Comparison of ENCODE assay signal across 8 cellular contexts in genomic region chr1:103525607-103526507, GRCh38. TPM values are rescaled to one million over a fixed set of nuclear protein-coding genes. Genes with fewer than 3 reads are reported as not detected.
DNase-seq lines count a peak whose midpoint lies in the region; ATAC-seq and TF ChIP-seq lines count a peak whose summit lies in the region.

RNPC3 (plus strand) TSS chr1:103525699; CDS start chr1:103526071, 372 bp downstream.

- H3K9ac ChIP-seq in HUES64 (ENCODE audit: low read depth, low read length) (peak within 1 kb of the TSS; percentile 97), OCI-LY1 (ENCODE audit: low read length) (peak within 1 kb of the TSS; percentile 92)

- intact Hi-C loops in Calu3 (cut with micrococcal nuclease; ENCODE audit: unreplicated experiment), result no loop called here

- no peaks in the 10 kb centered on the region for H4K20me1 ChIP-seq in OCI-LY1 (ENCODE audit: insufficient read depth, low read length)

- CTCF ChIA-PET in Calu3 (lab: Charles Lee), result interaction anchor here (0.7 kb wide), 1 partner anchor 125 kb away, joined by 5 read pairs; no protein-coding TSS in a partner anchor

- H3K9me3 Mint-ChIP-seq in Calu3 (ENCODE audit: low read depth, unreplicated experiment), result no peaks in the 10 kb centered on the region

- DNase-seq in Calu3 (peak; percentile 69), epidermal melanocyte (ENCODE audit: insufficient read length, low spot score) (peak; percentile 43), middle frontal gyrus (ENCODE audit: extremely low spot score, low spot score) (peak; percentile 73)
- DNase-seq in activated CD8-positive, alpha-beta memory T cell treated with anti-CD3 and anti-CD28 coated beads, Interleukin-2, amount 50 U/mL, for 48 hours, result peak; percentile 95
- DNase-seq in stimulated activated CD8-positive, alpha-beta memory T cell treated with anti-CD3 and anti-CD28 coated beads, Interleukin-2, amount 100 ng/mL, for 48 hours (ENCODE audit: low read depth in 2 of 2), result peak; percentile 71 to 80

- ATAC-seq in GM21447 (IDR thresholded peaks at IDR 0.05; ENCODE audit: unreplicated experiment), result peak; percentile 88

- H3F3A ChIP-seq in OCI-LY1 (ENCODE audit: insufficient read depth, low read length), result no peaks in the 10 kb centered on the region

- under 1% methylated on average over 58 of the region's 62 CpGs for WGBS in HUES64

- H3K4me2 ChIP-seq in OCI-LY1 (ENCODE audit: low read length), result peak within 1 kb of the TSS; percentile 85

- H3K4me3 ChIP-seq in HUES64 (ENCODE audit: low read length) (peak within 1 kb of the TSS; percentile 94), OCI-LY1 (ENCODE audit: low read depth, low read length, poor library complexity, severe bottlenecking) (peak within 1 kb of the TSS; percentile 92)

- peaks cover 12% of the 10 kb centered on the region for H3K4me1 ChIP-seq in HUES64 (ENCODE audit: insufficient read depth, low read length)
- peaks cover 19% of the 10 kb centered on the region for H3K4me1 ChIP-seq in OCI-LY1 (ENCODE audit: insufficient read depth, low read length, severe bottlenecking)

- no peak for TF ChIP-seq CTCF in Calu3 (IDR thresholded peaks at IDR 0.05; ENCODE audit: unreplicated experiment)
- TF ChIP-seq CTCF in OCI-LY1 (IDR thresholded peaks at IDR 0.05; ENCODE audit: low read length), result peak; percentile 11; the same call in 1 of the 2 replicates

- no peaks in the 10 kb centered on the region for H3K27me3 Mint-ChIP-seq in Calu3 (ENCODE audit: unreplicated experiment)

- H3K4me3 Mint-ChIP-seq in Calu3 (ENCODE audit: low read depth, unreplicated experiment), result peak within 1 kb of the TSS; percentile 88

- peaks cover 27% of the 10 kb centered on the region for H3K4me1 Mint-ChIP-seq in Calu3 (ENCODE audit: low read depth, unreplicated experiment)

- peaks cover 43% of the 10 kb centered on the region for H3K79me2 ChIP-seq in OCI-LY1 (ENCODE audit: insufficient read depth, low read length)

- H3K9me2 ChIP-seq in OCI-LY1 (ENCODE audit: low read depth, low read length), result no peaks in the 10 kb centered on the region

- H3K9me3 ChIP-seq in HUES64 (ENCODE audit: insufficient read depth, low read depth, low read length), result 0 out of 2 replicates have a peak, but pooled peaks cover 4% of the 10 kb centered on the region
- H3K9me3 ChIP-seq in OCI-LY1 (ENCODE audit: low read length), result no peaks in the 10 kb centered on the region

- peaks cover 16% of the 10 kb centered on the region for H3K36me3 Mint-ChIP-seq in Calu3 (ENCODE audit: insufficient read depth, unreplicated experiment)

- peak within 1 kb of the TSS; percentile 57; the same call in 1 of the 2 replicates for H2AFZ ChIP-seq in OCI-LY1 (ENCODE audit: low read length)

- H3K27ac Mint-ChIP-seq in Calu3 (ENCODE audit: unreplicated experiment), result peak within 1 kb of the TSS; percentile 96

- H3K27me3 ChIP-seq in HUES64 (ENCODE audit: insufficient read depth, low read length) (no peaks in the 10 kb centered on the region), OCI-LY1 (ENCODE audit: insufficient read depth, low read length) (no peaks in the 10 kb centered on the region)

- H3K36me3 ChIP-seq in HUES64 (ENCODE audit: insufficient read depth, low read length) (peaks cover 19% of the 10 kb centered on the region), OCI-LY1 (ENCODE audit: insufficient read depth, low read length) (peaks cover 34% of the 10 kb centered on the region)

- H3K27ac ChIP-seq in HUES64 (ENCODE audit: low read depth, low read length) (peak within 1 kb of the TSS; percentile 94), OCI-LY1 (ENCODE audit: low read depth, low read length, poor library complexity, severe bottlenecking) (peak within 1 kb of the TSS; percentile 93)

- BruUV-seq in Calu3 (replicated peaks; lab: Mats Ljungman, UMichigan), result TSS peak; percentile 72

RNA-seq across cellular contexts. Expression of gene RNPC3, which starts in this region (rescaled TPM):
- total RNA-seq in Calu3 (2022), result 15.7 and 21.0 TPM in 2 replicates
- polyA plus RNA-seq in HUES64 (2013, experiment 1 of 2), result 9.6 TPM
- polyA plus RNA-seq in HUES64 (2013, experiment 2 of 2), result 8.6 TPM

Comparison
In these comparisons a context has a peak if more than half of its experiments do, and no peak if none do; other contexts are left out.
1. Peak in every context shown above with its lines: DNase-seq, ATAC-seq, H3K4me3 ChIP-seq and H3K27ac ChIP-seq.
2. DNase-seq: peak in every context shown above with its lines; median percentile 95 in activated CD8-positive, alpha-beta memory T cell treated with anti-CD3 and anti-CD28 coated beads, Interleukin-2, amount 50 U/mL, for 48 hours; 76 in stimulated activated CD8-positive, alpha-beta memory T cell treated with anti-CD3 and anti-CD28 coated beads, Interleukin-2, amount 100 ng/mL, for 48 hours; 73 in middle frontal gyrus; 69 in Calu3; 43 in epidermal melanocyte.